31 cellular contexts compared by ENCODE assay signal in genomic region chr7:128891942-128892269, GRCh38. TPM values are rescaled to one million over a fixed set of nuclear protein-coding genes. Genes with fewer than 3 reads are reported as not detected.
DNase-seq lines count a peak whose midpoint lies in the region; ATAC-seq and TF ChIP-seq lines count a peak whose summit lies in the region.
"Had no signal": no experiment of that assay in that cellular context is flagged by ENCODE, and none has a peak within 500 bp of the region (broad histone marks: within the 10 kb centered on the region; RNA-seq: fewer than 3 reads in every experiment).

No MANE protein-coding gene starts in this region.

- H3K27me3 Mint-ChIP-seq in MCF 10A (ENCODE audit: insufficient read depth, unreplicated experiment) = no peaks in the 10 kb centered on the region
- H3K27me3 Mint-ChIP-seq: activated T-helper 17 cell treated with anti-CD3 and anti-CD28 coated beads, Interleukin-2, amount 50 U/mL, for 72 hours had no signal

- H3K4me1 Mint-ChIP-seq in MCF 10A (ENCODE audit: insufficient read depth, unreplicated experiment) = peaks cover 12% of the 10 kb centered on the region
- H3K4me1 Mint-ChIP-seq: activated naive CD8-positive, alpha-beta T cell treated with anti-CD3 and anti-CD28 coated beads for 36 hours; activated T-helper 17 cell treated with anti-CD3 and anti-CD28 coated beads, Interleukin-2, amount 50 U/mL, for 72 hours had no signal

- H3K27ac ChIP-seq in mammary epithelial cell (ENCODE audit: insufficient read depth, low read depth, low read length) (no peak overlapping the region), PC-9 (peak overlapping the region; percentile 81), esophagus (ENCODE audit: low read depth in 2 of 2, low read length in 1 of 2) (peak overlapping the region; percentile 36 to 72), spleen (no peak overlapping the region)
- H3K27ac ChIP-seq: ascending aorta, coronary artery, gastroesophageal sphincter, hepatocyte, KMS-11, left lung, skin epidermis had no signal

- intact Hi-C loops in mammary epithelial cell (cut with micrococcal nuclease) (no loop called here), MCF 10A (cut with micrococcal nuclease) (no loop called here), PC-9 (cut with micrococcal nuclease; ENCODE audit: unreplicated experiment) (loop anchor here (2.0 to 5.0 kb wide), 4 partner anchors 29 to 320 kb away; partner anchors contain the start of genes ATP6V1F and FLNC), spleen (cut with DNase I; ENCODE audit: low total_unique reads) (no loop called here)

- no peak for ATAC-seq in HG03039 (IDR thresholded peaks at IDR 0.05; ENCODE audit: unreplicated experiment)

- H4K20me1 ChIP-seq in mammary epithelial cell (ENCODE audit: insufficient read depth, low read length) (no peaks in the 10 kb centered on the region), PC-9 (ENCODE audit: insufficient read depth) (no peaks in the 10 kb centered on the region)

- dilution Hi-C loops in mammary epithelial cell (cut with HindIII; ENCODE audit: low sequenced_read_pairs) = no loop called here

- no peaks in the 10 kb centered on the region for H3K9me3 ChIP-seq in mammary epithelial cell (replicated peaks; ENCODE audit: insufficient read depth, low read length)
- H3K9me3 ChIP-seq in PC-9 (ENCODE audit: insufficient read depth, low read depth) = no peaks in the 10 kb centered on the region
- H3K9me3 ChIP-seq in esophagus (ENCODE audit: control insufficient read depth in 2 of 2, insufficient read depth in 1 of 2, low read depth in 1 of 2, low read length in 1 of 2) = no peaks in the 10 kb centered on the region
- no peaks in the 10 kb centered on the region for H3K9me3 ChIP-seq in spleen
- H3K9me3 ChIP-seq: A549, ascending aorta, gastroesophageal sphincter, left lung had no signal

- H3K9me3 Mint-ChIP-seq in MCF 10A (ENCODE audit: unreplicated experiment) = no peaks in the 10 kb centered on the region
- H3K9me3 Mint-ChIP-seq: activated naive CD8-positive, alpha-beta T cell treated with anti-CD3 and anti-CD28 coated beads for 36 hours; activated T-helper 17 cell treated with anti-CD3 and anti-CD28 coated beads, Interleukin-2, amount 50 U/mL, for 72 hours; effector memory CD8-positive, alpha-beta T cell; immature natural killer cell; stimulated activated naive CD8-positive, alpha-beta T cell treated with anti-CD3 and anti-CD28 coated beads, Interleukin-15, Interleukin-2, amounts not matched to agents 100 ng/mL and 50 ng/mL, for 24 hours had no signal

- 94% methylated on average over 9 of the region's 11 CpGs for WGBS in mammary epithelial cell (ENCODE audit: low coverage, missing lambda C conversion rate)
- 66% methylated on average over 11 of the region's 11 CpGs for WGBS in esophagus, 2 donors
- WGBS in spleen, 5 donors = 77 to 85% (median 80%) methylated on average over 11 of the region's 11 CpGs

- H3F3A ChIP-seq in PC-9 (ENCODE audit: insufficient read depth, low read depth) = peaks cover 50% of the 10 kb centered on the region

- H3K27ac Mint-ChIP-seq in MCF 10A (ENCODE audit: low read depth, unreplicated experiment) = no peak overlapping the region
- H3K27ac Mint-ChIP-seq: activated naive CD8-positive, alpha-beta T cell treated with anti-CD3 and anti-CD28 coated beads for 36 hours; activated T-helper 17 cell treated with anti-CD3 and anti-CD28 coated beads, Interleukin-2, amount 50 U/mL, for 72 hours; effector memory CD8-positive, alpha-beta T cell; immature natural killer cell; stimulated activated naive CD8-positive, alpha-beta T cell treated with anti-CD3 and anti-CD28 coated beads, Interleukin-15, Interleukin-2, amounts not matched to agents 100 ng/mL and 50 ng/mL, for 24 hours had no signal

- H3K27me3 ChIP-seq in mammary epithelial cell (ENCODE audit: insufficient read depth, low read length) (no peaks in the 10 kb centered on the region), PC-9 (ENCODE audit: insufficient read depth, low read depth) (no peaks in the 10 kb centered on the region), esophagus (ENCODE audit: control insufficient read depth in 1 of 2, insufficient read depth in 2 of 2, low read length in 2 of 2) (peaks cover 0 to 3% of the 10 kb centered on the region in 2 donors), spleen (replicated peaks in 1 of 7) (peaks cover 0 to 41% (median 13%) of the 10 kb centered on the region in 7 donors)
- H3K27me3 ChIP-seq: ascending aorta had no signal

- H3K9me2 ChIP-seq in PC-9 (ENCODE audit: insufficient read depth) = no peaks in the 10 kb centered on the region

- no peaks in the 10 kb centered on the region for H3K79me2 ChIP-seq in mammary epithelial cell (ENCODE audit: insufficient read depth, low read length)
- peaks cover 16% of the 10 kb centered on the region for H3K79me2 ChIP-seq in PC-9 (ENCODE audit: low read depth)
- H3K79me2 ChIP-seq: hepatocyte had no signal

- H2AFZ ChIP-seq in mammary epithelial cell (ENCODE audit: low read depth, low read length) (no peak overlapping the region), PC-9 (no peak overlapping the region)
- H2AFZ ChIP-seq: hepatocyte had no signal

- in situ Hi-C loops in mammary epithelial cell (cut with MboI; ENCODE audit: low sequenced_read_pairs in 2 of 2) = no loop called here

- H3K4me2 ChIP-seq in mammary epithelial cell (ENCODE audit: insufficient read depth, low read depth, low read length) = peak overlapping the region; percentile 72
- H3K4me2 ChIP-seq in PC-9 = peak overlapping the region; percentile 83
- H3K4me2 ChIP-seq: KMS-11 had no signal

- no peak overlapping the region for H3K9ac ChIP-seq in mammary epithelial cell (ENCODE audit: insufficient read depth, low read length)
- H3K9ac ChIP-seq: KMS-11 had no signal

- H3K36me3 Mint-ChIP-seq in MCF 10A (ENCODE audit: insufficient read depth, unreplicated experiment) = no peaks in the 10 kb centered on the region
- H3K36me3 Mint-ChIP-seq: activated naive CD8-positive, alpha-beta T cell treated with anti-CD3 and anti-CD28 coated beads for 36 hours; immature natural killer cell had no signal

- no peak overlapping the region for H3K4me3 Mint-ChIP-seq in MCF 10A (ENCODE audit: unreplicated experiment)
- H3K4me3 Mint-ChIP-seq: activated naive CD8-positive, alpha-beta T cell treated with anti-CD3 and anti-CD28 coated beads for 36 hours; activated T-helper 17 cell treated with anti-CD3 and anti-CD28 coated beads, Interleukin-2, amount 50 U/mL, for 72 hours; effector memory CD8-positive, alpha-beta T cell; stimulated activated naive CD8-positive, alpha-beta T cell treated with anti-CD3 and anti-CD28 coated beads, Interleukin-15, Interleukin-2, amounts not matched to agents 100 ng/mL and 50 ng/mL, for 24 hours had no signal

- no peaks in the 10 kb centered on the region for H3K36me3 ChIP-seq in mammary epithelial cell (ENCODE audit: insufficient read depth, low read length)
- no peaks in the 10 kb centered on the region for H3K36me3 ChIP-seq in PC-9 (ENCODE audit: low read depth)
- no peaks in the 10 kb centered on the region for H3K36me3 ChIP-seq in esophagus (ENCODE audit: control insufficient read depth in 2 of 2, insufficient read depth in 2 of 2, low read length in 1 of 2)
- H3K36me3 ChIP-seq in spleen = no peaks in the 10 kb centered on the region
- H3K36me3 ChIP-seq: ascending aorta, gastroesophageal sphincter, left lung had no signal

- CTCF ChIA-PET in mammary epithelial cell (lab: Charles Lee; ENCODE audit: low non-redundant PET) (no interaction called here), MCF 10A (lab: Yijun Ruan, JAX) (interaction anchor here (0.7 to 2.1 kb wide), 2 partner anchors 8 to 66 kb away, joined by 3 to 8 read pairs; no protein-coding TSS in a partner anchor), PC-9 (lab: Charles Lee) (no interaction called here)

- H3K4me3 ChIP-seq in mammary epithelial cell (replicated peaks in 1 of 3; ENCODE audit: insufficient read depth in 1 of 3, low read depth in 2 of 3, low read length in 3 of 3) (peak overlapping the region in 1 of 3 experiments; percentile 62), PC-9 (peak overlapping the region; percentile 95; the same call in 1 of the 2 replicates), esophagus (ENCODE audit: low read depth in 1 of 2, low read length in 2 of 2) (peak overlapping the region in 1 of 2 donors; percentile 61), spleen (no peak overlapping the region)
- H3K4me3 ChIP-seq: ascending aorta, hepatocyte had no signal

- BruUV-seq in mammary epithelial cell (replicated peaks; lab: Mats Ljungman, UMichigan) = no TSS peak
- BruUV-seq in MCF 10A (replicated peaks; lab: Mats Ljungman, UMichigan) = no TSS peak
- no TSS peak for BruUV-seq in PC-9 (replicated peaks; lab: Mats Ljungman, UMichigan)

- POLR2A ChIA-PET in MCF 10A (lab: Yijun Ruan, JAX) = interaction anchor here (1.4 to 2.1 kb wide), 3 partner anchors 12 to 71 kb away, joined by 4 to 10 read pairs (median 8); partner anchors contain the start of gene ATP6V1F
- POLR2A ChIA-PET in PC-9 (lab: Charles Lee; ENCODE audit: unreplicated experiment) = no interaction called here

- DNase-seq in mammary epithelial cell = no peak
- DNase-seq in MCF 10A (ENCODE audit: unreplicated experiment) = no peak
- DNase-seq in PC-9 = no peak
- DNase-seq in spleen = peak; percentile 55
- DNase-seq in RPMI8226 = no peak
- no peak for DNase-seq in NOMO-1 treated with DMSO at 0.1 percent for 48 hours (lab: John Stamatoyannopoulos, UW; ENCODE audit: unreplicated experiment)
- DNase-seq: activated CD4-positive, alpha-beta T cell treated with anti-CD3 and anti-CD28 coated beads, Interleukin-2, amount 50 U/mL, for 4 hours; activated CD4-positive, CD25-positive, alpha-beta regulatory T cell; activated naive CD8-positive, alpha-beta T cell treated with anti-CD3 and anti-CD28 coated beads for 36 hours; AML-193; effector memory CD8-positive, alpha-beta T cell; HCEC 1CT; immature natural killer cell; left lung; NCI-H1436 treated with DMSO at 0.1 percent for 48 hours; NCI-H748 treated with DMSO at 0.1 percent for 48 hours; nucleus accumbens; T1000 had no signal

- no peak for TF ChIP-seq POLR2A in spleen (IDR thresholded peaks at IDR 0.05)

- TF ChIP-seq CTCF in mammary epithelial cell (conservative IDR thresholded peaks at IDR 0.05 in 1 of 2, IDR thresholded peaks at IDR 0.05 in 1 of 2; ENCODE audit: extremely low read depth in 1 of 2, insufficient read depth in 1 of 2, low read depth in 1 of 2, low read length in 2 of 2) (no peak), MCF 10A (IDR thresholded peaks at IDR 0.05; ENCODE audit: unreplicated experiment) (no peak), PC-9 (conservative IDR thresholded peaks at IDR 0.05) (no peak), spleen (IDR thresholded peaks at IDR 0.05 in 8 of 11, conservative IDR thresholded peaks at IDR 0.05 in 3 of 11) (no peak)

- peaks cover 38% of the 10 kb centered on the region for H3K4me1 ChIP-seq in mammary epithelial cell (ENCODE audit: insufficient read depth, low read length)
- H3K4me1 ChIP-seq in PC-9 (replicated peaks; ENCODE audit: insufficient read depth) = peaks cover 62% of the 10 kb centered on the region
- H3K4me1 ChIP-seq in esophagus (ENCODE audit: control insufficient read depth in 2 of 2, insufficient read depth in 2 of 2, low read length in 1 of 2) = peaks cover 4 to 27% of the 10 kb centered on the region in 2 donors
- peaks cover 0 to 14% (median 7%) of the 10 kb centered on the region in 6 donors for H3K4me1 ChIP-seq in spleen
- H3K4me1 ChIP-seq: A549, ascending aorta had no signal

RNA-seq across cellular contexts. Expression of gene KCP, which starts 18.6 kb away (rescaled TPM):
- total RNA-seq in mammary epithelial cell (under 1 TPM in 1 of 2 donors, not detected in 1; 0.50 TPM), MCF 10A (2022) (0.42 and 0.68 TPM in 2 replicates), PC-9 (2021) (9.9 and 15.4 TPM in 2 replicates), spleen (under 1 TPM; 0.14 to 0.89 (median 0.72) TPM)
- polyA plus RNA-seq in mammary epithelial cell (0.20 TPM), esophagus (1 to 10 TPM; 1.4 to 5.5 TPM), spleen (1 to 10 TPM in 1 of 3 donors, under 1 TPM in 2; 0.06 to 2.1 (median 0.35) TPM)
- polyA minus RNA-seq in mammary epithelial cell = not detected
- total RNA-seq: pulmonary artery endothelial cell had no signal

RNA-seq across cellular contexts. Expression of gene ATP6V1F, which starts 29.2 kb away (rescaled TPM):
- total RNA-seq in mammary epithelial cell (100 to 1,000 TPM in 1 of 2 donors, 10 to 100 TPM in 1; 83.7 to 171 TPM), MCF 10A (2022) (125 and 152 TPM in 2 replicates), PC-9 (2021) (114 and 169 TPM in 2 replicates), spleen (10 to 100 TPM; 78.3 to 95.5 (median 84.5) TPM)
- polyA plus RNA-seq in mammary epithelial cell (304 TPM), esophagus (100 to 1,000 TPM; 260 to 273 TPM), spleen (100 to 1,000 TPM; 205 to 285 (median 262) TPM)
- 81.7 TPM for polyA minus RNA-seq in mammary epithelial cell

RNA-seq across cellular contexts. Expression of gene IRF5, which starts 45.8 kb away (rescaled TPM):
- total RNA-seq in mammary epithelial cell = 10 to 100 TPM; 10.9 to 12.7 TPM
- polyA plus RNA-seq in mammary epithelial cell = 2.8 TPM
- 4.5 TPM for polyA minus RNA-seq in mammary epithelial cell
- total RNA-seq in MCF 10A (2022) = 7.5 and 10.1 TPM in 2 replicates
- total RNA-seq in PC-9 (2021) = 3.4 and 5.8 TPM in 2 replicates
- 10 to 100 TPM; 10.6 to 14.5 TPM for polyA plus RNA-seq in esophagus
- total RNA-seq in spleen = 10 to 100 TPM; 34.7 to 56.3 (median 48.2) TPM
- 10 to 100 TPM; 26.2 to 41.8 (median 41.5) TPM for polyA plus RNA-seq in spleen
- total RNA-seq: ascending aorta had no signal
- polyA plus RNA-seq: fibroblast of lung, hepatocyte had no signal

Comparison
In these comparisons a context has a peak if more than half of its experiments do, and no peak if none do; other contexts are left out.
1. H3K27ac ChIP-seq: peak in PC-9 (single experiment) and esophagus (2 of 2); none in mammary epithelial cell (single experiment) and spleen (0 of 8).